20 cellular contexts compared by ENCODE assay signal in genomic region chr1:213661346-213661745, GRCh38.
A peak's percentile ranks its signal among the peaks of the same experiment; 100 is the strongest.
DNase-seq lines count a peak whose midpoint lies in the region; ATAC-seq and TF ChIP-seq lines count a peak whose summit lies in the region.
"Had no signal": no experiment of that assay in that cellular context is flagged by ENCODE, and none has a peak within 500 bp of the region (broad histone marks: within the 10 kb centered on the region; RNA-seq: fewer than 3 reads in every experiment).

No MANE protein-coding gene starts in this region.

- H3K4me2 ChIP-seq in SK-N-SH = no peak overlapping the region

- H3F3A ChIP-seq in SK-N-SH (replicated peaks; ENCODE audit: insufficient read depth) = no peaks in the 10 kb centered on the region

- H3K4me1 ChIP-seq in SK-N-SH (ENCODE audit: control insufficient read depth in 1 of 2, insufficient read depth in 2 of 2, low read depth in 1 of 2, low read length in 1 of 2) = no peaks in the 10 kb centered on the region; a peak in 1 of 4 replicates
- H3K4me1 ChIP-seq: HAP-1 had no signal

- no peak overlapping the region for H3K27ac Mint-ChIP-seq in stimulated activated naive CD8-positive, alpha-beta T cell treated with anti-CD3 and anti-CD28 coated beads, Interleukin-15, amount 100 ng/mL, for 72 hours
- H3K27ac Mint-ChIP-seq in immature natural killer cell = no peak overlapping the region

- no peaks in the 10 kb centered on the region for H3K36me3 Mint-ChIP-seq in immature natural killer cell

- no peaks in the 10 kb centered on the region for H3K27me3 ChIP-seq in SK-N-SH (ENCODE audit: insufficient read depth)

- H3K27me3 Mint-ChIP-seq in stimulated activated naive CD8-positive, alpha-beta T cell treated with anti-CD3 and anti-CD28 coated beads, Interleukin-15, amount 100 ng/mL, for 72 hours = peaks cover 7% of the 10 kb centered on the region
- peaks cover 0 to 4% (median 3%) of the 10 kb centered on the region in 3 donors for H3K27me3 Mint-ChIP-seq in immature natural killer cell (ENCODE audit: low read depth in 3 of 3)

- no peaks in the 10 kb centered on the region for H3K4me1 Mint-ChIP-seq in stimulated activated naive CD8-positive, alpha-beta T cell treated with anti-CD3 and anti-CD28 coated beads, Interleukin-15, amount 100 ng/mL, for 72 hours
- H3K4me1 Mint-ChIP-seq in immature natural killer cell = no peaks in the 10 kb centered on the region

- no peak overlapping the region for H3K9ac ChIP-seq in SK-N-SH

- DNase-seq in stimulated activated naive CD8-positive, alpha-beta T cell treated with anti-CD3 and anti-CD28 coated beads, Interleukin-15, Interleukin-2, amounts not matched to agents 100 U/mL and 50 U/mL, for 24 hours = no peak
- DNase-seq in stimulated activated naive CD8-positive, alpha-beta T cell treated with anti-CD3 and anti-CD28 coated beads, Interleukin-15, amount 100 ng/mL, for 72 hours = no peak
- DNase-seq in OCI-M1 (lab: John Stamatoyannopoulos, UW) (peak; percentile 22), fibroblast of mammary gland (ENCODE audit: low read depth) (peak; percentile 0), NAMALWA (ENCODE audit: low spot score) (no peak), immature natural killer cell (no peak), SK-N-SH (no peak)
- DNase-seq: AML-193, DND-41, GDM1, IMR-90, Karpas-422, NCI-H1092, NCI-H1436 treated with DMSO at 0.1 percent for 48 hours, NCI-H2081, NCI-H774, SW 1271 had no signal

- H3K79me2 ChIP-seq in SK-N-SH (ENCODE audit: insufficient read depth) = no peaks in the 10 kb centered on the region

- WGBS in SK-N-SH (ENCODE audit: low lambda C conversion rate) = 29% methylated on average over 8 of the region's 9 CpGs

- no peak overlapping the region for H3K27ac ChIP-seq in SK-N-SH (ENCODE audit: low read depth in 2 of 2, low read length in 1 of 2)
- H3K27ac ChIP-seq: C4-2B, HL-60 had no signal

- no peaks in the 10 kb centered on the region for H3K9me2 ChIP-seq in SK-N-SH

- H3K9me3 Mint-ChIP-seq in stimulated activated naive CD8-positive, alpha-beta T cell treated with anti-CD3 and anti-CD28 coated beads, Interleukin-15, amount 100 ng/mL, for 72 hours = no peaks in the 10 kb centered on the region
- H3K9me3 Mint-ChIP-seq in immature natural killer cell = peaks cover 0 to 4% (median 0%) of the 10 kb centered on the region in 6 donors

- TF ChIP-seq CTCF in fibroblast of mammary gland (conservative IDR thresholded peaks at IDR 0.05; ENCODE audit: control insufficient read depth, insufficient read depth, low read depth, low read length) = no peak
- TF ChIP-seq CTCF in SK-N-SH (IDR thresholded peaks at IDR 0.05) = no peak

- TF ChIP-seq RAD21 in SK-N-SH (IDR thresholded peaks at IDR 0.05; ENCODE audit: low read length) = no peak

- CTCF ChIA-PET in SK-N-SH (lab: Yijun Ruan, JAX) = no interaction called here

- H3K9me3 ChIP-seq in SK-N-SH = no peaks in the 10 kb centered on the region; the same call in 1 of the 2 replicates
- H3K9me3 ChIP-seq: HAP-1 had no signal

- no peak overlapping the region for H2AFZ ChIP-seq in SK-N-SH (ENCODE audit: low read depth)

- no peaks in the 10 kb centered on the region for H3K36me3 ChIP-seq in SK-N-SH (replicated peaks in 1 of 2; ENCODE audit: control insufficient read depth in 1 of 2, insufficient read depth in 2 of 2, low read length in 1 of 2)
- H3K36me3 ChIP-seq: HAP-1 had no signal

- no peaks in the 10 kb centered on the region for H4K20me1 ChIP-seq in SK-N-SH (ENCODE audit: insufficient read depth)

- H3K4me3 Mint-ChIP-seq in stimulated activated naive CD8-positive, alpha-beta T cell treated with anti-CD3 and anti-CD28 coated beads, Interleukin-15, amount 100 ng/mL, for 72 hours = no peak overlapping the region
- no peak overlapping the region for H3K4me3 Mint-ChIP-seq in immature natural killer cell

- no peak overlapping the region for H3K4me3 ChIP-seq in fibroblast of mammary gland (ENCODE audit: control insufficient read depth, low read depth, low read length)
- no peak overlapping the region for H3K4me3 ChIP-seq in SK-N-SH (ENCODE audit: low read depth in 2 of 2, low read length in 1 of 2)
- H3K4me3 ChIP-seq: HAP-1 had no signal

- POLR2A ChIA-PET in SK-N-SH (lab: Yijun Ruan, JAX) = no interaction called here

- TF ChIP-seq EP300 in SK-N-SH (IDR thresholded peaks at IDR 0.05; ENCODE audit: borderline replicate concordance in 1 of 2, low read depth in 1 of 2, low read length in 1 of 2) = no peak

- ATAC-seq in stimulated activated naive CD8-positive, alpha-beta T cell treated with anti-CD3 and anti-CD28 coated beads, Interleukin-15, Interleukin-2, amounts not matched to agents 100 U/mL and 50 U/mL, for 24 hours = peak; percentile 19
- ATAC-seq in stimulated activated naive CD8-positive, alpha-beta T cell treated with anti-CD3 and anti-CD28 coated beads, Interleukin-15, amount 100 ng/mL, for 72 hours = no peak

TF ChIP-seq in SK-N-SH, 30 proteins besides CTCF, POLR2A, EP300 and RAD21:
- no peak for TF ChIP-seq TEAD4 (IDR thresholded peaks at IDR 0.05; ENCODE audit: borderline replicate concordance, insufficient read depth)
- no peak for TF ChIP-seq ZBTB33 (IDR thresholded peaks at IDR 0.05; ENCODE audit: borderline replicate concordance, low read depth)
- no peak for TF ChIP-seq FOXJ3 (CRISPR knock-in tag; IDR thresholded peaks at IDR 0.05)
- TF ChIP-seq ELF1 (IDR thresholded peaks at IDR 0.05) = no peak
- TF ChIP-seq EZH2phosphoT487 (IDR thresholded peaks at IDR 0.05; ENCODE audit: borderline replicate concordance, low read depth) = no peak
- no peak for TF ChIP-seq RFX5 (IDR thresholded peaks at IDR 0.05; ENCODE audit: low read length)
- no peak for TF ChIP-seq YY1 (IDR thresholded peaks at IDR 0.05; ENCODE audit: low read depth)
- no peak for TF ChIP-seq RXRA (IDR thresholded peaks at IDR 0.05; ENCODE audit: borderline replicate concordance, low read depth)
- TF ChIP-seq PBX3 (IDR thresholded peaks at IDR 0.05) = no peak
- no peak for TF ChIP-seq RCOR1 (IDR thresholded peaks at IDR 0.05; ENCODE audit: low read length)
- TF ChIP-seq TAF1 (IDR thresholded peaks at IDR 0.05; ENCODE audit: borderline replicate concordance, low read depth, low read length) = no peak
- no peak for TF ChIP-seq POLR2AphosphoS5 (IDR thresholded peaks at IDR 0.05; ENCODE audit: low read depth, low read length)

Comparison
In these comparisons a context has a peak if more than half of its experiments do, and no peak if none do; other contexts are left out.
1. DNase-seq: peak in OCI-M1 (single experiment) and fibroblast of mammary gland (single experiment); none in stimulated activated naive CD8-positive, alpha-beta T cell treated with anti-CD3 and anti-CD28 coated beads, Interleukin-15, Interleukin-2, amounts not matched to agents 100 U/mL and 50 U/mL, for 24 hours (single experiment), stimulated activated naive CD8-positive, alpha-beta T cell treated with anti-CD3 and anti-CD28 coated beads, Interleukin-15, amount 100 ng/mL, for 72 hours (0 of 2), NAMALWA (single experiment), immature natural killer cell (0 of 3) and SK-N-SH (single experiment).